In the genomic region with DNA sequence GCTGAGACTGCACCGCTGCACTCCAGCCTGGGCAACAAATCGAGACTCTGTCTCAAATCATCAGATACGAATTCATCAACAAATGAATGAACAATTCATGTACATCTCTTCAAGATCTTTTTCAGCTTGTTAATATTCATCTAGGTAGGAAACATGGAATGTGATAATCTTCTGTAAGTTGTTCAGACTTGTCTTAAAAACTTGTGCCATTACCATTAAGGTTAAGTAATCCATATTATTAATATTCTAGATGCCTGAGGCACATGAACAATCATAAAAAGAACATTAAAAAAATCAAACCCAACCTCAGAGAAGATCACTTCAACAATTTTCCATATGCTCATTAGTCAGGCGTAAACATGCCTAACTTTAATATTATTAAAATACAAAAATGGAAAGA, we compare ENCODE assay signal across 25 cellular contexts. TPM values are rescaled to one million over a fixed set of nuclear protein-coding genes. Genes with fewer than 3 reads are reported as not detected.
A peak's percentile ranks its signal among the peaks of the same experiment; 100 is the strongest.
DNase-seq lines count a peak whose midpoint lies in the region; ATAC-seq, FAIRE-seq and TF ChIP-seq lines count a peak whose summit lies in the region.
"Had no signal": no experiment of that assay in that cellular context is flagged by ENCODE, and none has a peak within 500 bp of the region (broad histone marks: within the 10 kb centered on the region; RNA-seq: fewer than 3 reads in every experiment).

No MANE protein-coding gene starts in this region.

- peak overlapping the region; percentile 36 for H3K27ac Mint-ChIP-seq in activated T-cell treated with anti-CD3 and anti-CD28 coated beads, Interleukin-2, amount 50 U/mL, for 72 hours

- dilution Hi-C loops in IMR-90 (cut with HindIII; ENCODE audit: low sequenced_read_pairs, unreplicated experiment) (no loop called here), mammary epithelial cell (cut with HindIII; ENCODE audit: low sequenced_read_pairs) (no loop called here), keratinocyte (cut with MboI; ENCODE audit: extremely low pct_ligation_motif_present, low sequenced_read_pairs) (no loop called here)

- no peaks in the 10 kb centered on the region for H3K27me3 Mint-ChIP-seq in activated T-cell treated with anti-CD3 and anti-CD28 coated beads, Interleukin-2, amount 50 U/mL, for 72 hours (ENCODE audit: low read depth)
- no peaks in the 10 kb centered on the region for H3K27me3 Mint-ChIP-seq in activated T-cell treated with anti-CD3 and anti-CD28 coated beads, Interleukin-2, amount 50 U/mL, for 4 hours (ENCODE audit: low read depth)
- H3K27me3 Mint-ChIP-seq: CD4-positive, CD25-positive, alpha-beta regulatory T cell had no signal

- H3K9ac ChIP-seq in IMR-90 (ENCODE audit: low read depth, low read length) (no peak overlapping the region), mammary epithelial cell (ENCODE audit: insufficient read depth, low read length) (no peak overlapping the region), keratinocyte (ENCODE audit: control insufficient read depth, extremely low read depth, insufficient read depth, low read length) (peak overlapping the region; percentile 12)
- H3K9ac ChIP-seq: BLaER1 had no signal

- H2BK20ac ChIP-seq in IMR-90 (ENCODE audit: low read depth, low read length) = no peak overlapping the region

- in situ Hi-C loops in IMR-90 (cut with MboI; ENCODE audit: low sequenced_read_pairs) (no loop called here), mammary epithelial cell (cut with MboI; ENCODE audit: low sequenced_read_pairs in 2 of 2) (no loop called here)

- peaks cover 16% of the 10 kb centered on the region for H3K36me3 ChIP-seq in IMR-90 (ENCODE audit: control insufficient read depth, insufficient read depth, low read length)
- H3K36me3 ChIP-seq in mammary epithelial cell (ENCODE audit: insufficient read depth, low read length) = peaks cover 9% of the 10 kb centered on the region
- H3K36me3 ChIP-seq in keratinocyte (ENCODE audit: control insufficient read depth in 2 of 2, extremely low read depth in 1 of 2, insufficient read depth in 2 of 2, low read length in 2 of 2) = peaks cover 0 to 2% of the 10 kb centered on the region in 2 experiments
- H3K36me3 ChIP-seq in mucosa of descending colon (ENCODE audit: low read depth) = no peaks in the 10 kb centered on the region

- no peak overlapping the region for H3K4ac ChIP-seq in IMR-90 (ENCODE audit: low read depth, low read length)

- TF ChIP-seq CTCF in IMR-90 (conservative IDR thresholded peaks at IDR 0.05; ENCODE audit: low read depth, low read length) = no peak
- TF ChIP-seq CTCF in mammary epithelial cell (conservative IDR thresholded peaks at IDR 0.05 in 1 of 2, IDR thresholded peaks at IDR 0.05 in 1 of 2; ENCODE audit: extremely low read depth in 1 of 2, insufficient read depth in 1 of 2, low read depth in 1 of 2, low read length in 2 of 2) = no peak
- TF ChIP-seq CTCF in keratinocyte (optimal IDR thresholded peaks at IDR 0.05 in 1 of 3, IDR thresholded peaks at IDR 0.05 in 1 of 3, conservative IDR thresholded peaks at IDR 0.05 in 1 of 3; ENCODE audit: extremely low read depth in 1 of 3, insufficient read depth in 2 of 3, low read length in 3 of 3) = no peak
- TF ChIP-seq CTCF in mucosa of descending colon (IDR thresholded peaks at IDR 0.05) = no peak

- no peak overlapping the region for H3K27ac ChIP-seq in IMR-90 (ENCODE audit: insufficient read depth, low read length)
- no peak overlapping the region for H3K27ac ChIP-seq in mammary epithelial cell (ENCODE audit: insufficient read depth, low read depth, low read length)
- H3K27ac ChIP-seq in keratinocyte (ENCODE audit: control insufficient read depth, insufficient read depth, low read length) = peak overlapping the region; percentile 61
- no peak overlapping the region for H3K27ac ChIP-seq in right cardiac atrium (ENCODE audit: low read length)
- H3K27ac ChIP-seq: BLaER1 had no signal

- H2BK15ac ChIP-seq in IMR-90 (ENCODE audit: low read depth, low read length) = no peak overlapping the region

- H3K9me1 ChIP-seq in IMR-90 (ENCODE audit: insufficient read depth, low read length) (peaks cover 30% of the 10 kb centered on the region), keratinocyte (ENCODE audit: control insufficient read depth, extremely low read depth, insufficient read depth, low read length) (no peaks in the 10 kb centered on the region)

- no peak overlapping the region for H3K56ac ChIP-seq in IMR-90 (ENCODE audit: extremely low read depth, insufficient read depth, low read length)

- BruUV-seq in IMR-90 (replicated peaks; lab: Mats Ljungman, UMichigan) (no TSS peak), mammary epithelial cell (replicated peaks; lab: Mats Ljungman, UMichigan) (no TSS peak)

- DNase-seq in activated T-cell treated with anti-CD3 and anti-CD28 coated beads, Interleukin-2, amount 50 U/mL, for 72 hours = no peak
- no peak for DNase-seq in activated T-cell treated with anti-CD3 and anti-CD28 coated beads, Interleukin-2, amount 50 U/mL, for 4 hours
- DNase-seq in IMR-90 = no peak
- peak; percentile 24 for DNase-seq in mammary epithelial cell
- no peak for DNase-seq in keratinocyte (ENCODE audit: low read depth, low spot score)
- DNase-seq in right cardiac atrium = no peak
- DNase-seq in mucosa of descending colon = no peak
- DNase-seq: CD4-positive, CD25-positive, alpha-beta regulatory T cell; DMS153; Karpas-422; NCI-H1092 treated with DMSO at 0.1 percent for 48 hours; NCI-H1436; NCI-H187; NCI-H2081 treated with DMSO at 0.1 percent for 48 hours; NCI-H2171; NCI-H226; NCI-H510A; NCI-H69; RPMI8226; SHP77 treated with DMSO at 0.1 percent for 48 hours had no signal

- H3K4me2 ChIP-seq in IMR-90 (ENCODE audit: low read depth, low read length) (no peak overlapping the region; the same call in 1 of the 2 replicates), mammary epithelial cell (ENCODE audit: insufficient read depth, low read depth, low read length) (peak overlapping the region; percentile 22), keratinocyte (ENCODE audit: control insufficient read depth, extremely low read depth, insufficient read depth, low read depth, low read length) (peak overlapping the region; percentile 90)
- H3K4me2 ChIP-seq: BLaER1 had no signal

- CTCF ChIA-PET in IMR-90 (lab: Yijun Ruan, JAX) = interaction anchor here (1.0 to 2.0 kb wide), 2 partner anchors 16 to 37 kb away, joined by 4 to 6 read pairs; a partner anchor contains a TSS
- CTCF ChIA-PET in mammary epithelial cell (lab: Charles Lee; ENCODE audit: low non-redundant PET) = interaction anchor here (0.5 kb wide), 1 partner anchor 30 kb away, joined by 5 read pairs; no protein-coding TSS in a partner anchor

- H3K9me3 ChIP-seq in IMR-90 (ENCODE audit: control insufficient read depth, insufficient read depth, low read length) = no peaks in the 10 kb centered on the region
- no peaks in the 10 kb centered on the region for H3K9me3 ChIP-seq in mammary epithelial cell (replicated peaks; ENCODE audit: insufficient read depth, low read length)
- no peaks in the 10 kb centered on the region for H3K9me3 ChIP-seq in keratinocyte (ENCODE audit: control insufficient read depth, low read depth, low read length)
- no peaks in the 10 kb centered on the region for H3K9me3 ChIP-seq in right cardiac atrium (ENCODE audit: control insufficient read depth, low read length)
- H3K9me3 ChIP-seq in mucosa of descending colon = no peaks in the 10 kb centered on the region

- H2AFZ ChIP-seq in IMR-90 (replicated peaks; ENCODE audit: low read length, poor library complexity) = no peak overlapping the region
- no peak overlapping the region for H2AFZ ChIP-seq in mammary epithelial cell (ENCODE audit: low read depth, low read length)
- H2AFZ ChIP-seq in keratinocyte (ENCODE audit: control insufficient read depth, low read length) = no peak overlapping the region

- no peak for TF ChIP-seq POLR2A in IMR-90 (IDR thresholded peaks at IDR 0.05; ENCODE audit: low read depth, low read length)

- H3K36me3 Mint-ChIP-seq in activated T-cell treated with anti-CD3 and anti-CD28 coated beads, Interleukin-2, amount 50 U/mL, for 72 hours (ENCODE audit: insufficient read depth in 2 of 2) = peaks cover 0 to 5% of the 10 kb centered on the region in 2 donors
- peaks cover 35% of the 10 kb centered on the region for H3K36me3 Mint-ChIP-seq in activated T-cell treated with anti-CD3 and anti-CD28 coated beads, Interleukin-2, amount 50 U/mL, for 4 hours (ENCODE audit: insufficient read depth)

- H3K4me1 ChIP-seq in IMR-90 (ENCODE audit: control insufficient read depth, insufficient read depth, low read length) (peaks cover 17% of the 10 kb centered on the region), mammary epithelial cell (ENCODE audit: insufficient read depth, low read length) (peaks cover 20% of the 10 kb centered on the region), keratinocyte (ENCODE audit: control insufficient read depth, extremely low read depth, insufficient read depth, low read length) (peaks cover 61% of the 10 kb centered on the region), right cardiac atrium (ENCODE audit: control insufficient read depth, insufficient read depth, low read length) (peaks cover 4% of the 10 kb centered on the region), mucosa of descending colon (ENCODE audit: low read depth) (no peaks in the 10 kb centered on the region)

- no CpG with 5 or more reads among the region's 4 CpGs for WGBS in IMR-90 (ENCODE audit: extremely low coverage in 2 of 2, insufficient read length in 1 of 2), 2 experiments
- 25% methylated on average over 4 of the region's 4 CpGs for whole genome bisulfite sequencing in mammary epithelial cell (ENCODE audit: low coverage, missing lambda C conversion rate)
- whole genome bisulfite sequencing in right cardiac atrium = 97% methylated on average over 4 of the region's 4 CpGs

- H3K79me2 ChIP-seq in mammary epithelial cell (ENCODE audit: insufficient read depth, low read length) (peaks cover 98% of the 10 kb centered on the region), keratinocyte (ENCODE audit: control insufficient read depth, insufficient read depth, low read length) (peaks cover 93% of the 10 kb centered on the region)

- no peak overlapping the region for H2AK5ac ChIP-seq in IMR-90 (ENCODE audit: low read depth, low read length)

- no peak for FAIRE-seq in keratinocyte (lab: Jason Lieb, UNC)
- FAIRE-seq: GM18507, H1 had no signal

- ATAC-seq in activated T-cell treated with anti-CD3 and anti-CD28 coated beads, Interleukin-2, amount 50 U/mL, for 72 hours (replicated peaks in 1 of 2) = no peak
- no peak for ATAC-seq in activated T-cell treated with anti-CD3 and anti-CD28 coated beads, Interleukin-2, amount 50 U/mL, for 4 hours
- no peak for ATAC-seq in IMR-90 (ENCODE audit: low read depth)
- no peak for ATAC-seq in right cardiac atrium
- no peak for ATAC-seq in mucosa of descending colon
- no peak for ATAC-seq in GM18498 (IDR thresholded peaks at IDR 0.05; ENCODE audit: unreplicated experiment)
- ATAC-seq: HCT116 had no signal

- no peak overlapping the region for H2AK9ac ChIP-seq in IMR-90 (replicated peaks; ENCODE audit: low read depth, low read length, poor library complexity)

- POLR2A ChIA-PET in IMR-90 (lab: Charles Lee; ENCODE audit: unreplicated experiment) = no interaction called here

- H4K20me1 ChIP-seq in IMR-90 (ENCODE audit: insufficient read depth, low read length) (peaks cover 87% of the 10 kb centered on the region), mammary epithelial cell (ENCODE audit: insufficient read depth, low read length) (peaks cover 2% of the 10 kb centered on the region), keratinocyte (ENCODE audit: control insufficient read depth, extremely low read depth, insufficient read depth, low read length) (peaks cover 3% of the 10 kb centered on the region)

- H3K79me1 ChIP-seq in IMR-90 (ENCODE audit: low read depth in 1 of 2, low read length in 2 of 2) = peaks cover 3 to 71% of the 10 kb centered on the region in 2 experiments; a peak in 2 of 4 replicates

- H3K18ac ChIP-seq in IMR-90 (ENCODE audit: low read depth, low read length) = no peak overlapping the region

- H3K14ac ChIP-seq in IMR-90 (replicated peaks; ENCODE audit: low read depth, low read length) = no peak overlapping the region

- H3K4me3 Mint-ChIP-seq in activated T-cell treated with anti-CD3 and anti-CD28 coated beads, Interleukin-2, amount 50 U/mL, for 72 hours = no peak overlapping the region
- H3K4me3 Mint-ChIP-seq in activated T-cell treated with anti-CD3 and anti-CD28 coated beads, Interleukin-2, amount 50 U/mL, for 4 hours = no peak overlapping the region
- H3K4me3 Mint-ChIP-seq: CD4-positive, CD25-positive, alpha-beta regulatory T cell had no signal

- H3K4me3 ChIP-seq in IMR-90 (ENCODE audit: insufficient read depth, low read depth, low read length) (no peak overlapping the region), mammary epithelial cell (replicated peaks in 1 of 3; ENCODE audit: insufficient read depth in 1 of 3, low read depth in 2 of 3, low read length in 3 of 3) (no peak overlapping the region), keratinocyte (ENCODE audit: control insufficient read depth in 2 of 3, extremely low read depth in 1 of 3, insufficient read depth in 2 of 3, low read depth in 1 of 3, low read length in 3 of 3) (peak overlapping the region in 1 of 3 experiments; percentile 13), right cardiac atrium (ENCODE audit: low read length) (no peak overlapping the region), mucosa of descending colon (no peak overlapping the region)
- H3K4me3 ChIP-seq: BLaER1 had no signal

- peaks cover 51% of the 10 kb centered on the region for H3K4me1 Mint-ChIP-seq in activated T-cell treated with anti-CD3 and anti-CD28 coated beads, Interleukin-2, amount 50 U/mL, for 72 hours (ENCODE audit: low read depth)
- H3K4me1 Mint-ChIP-seq in activated T-cell treated with anti-CD3 and anti-CD28 coated beads, Interleukin-2, amount 50 U/mL, for 4 hours (ENCODE audit: low read depth) = peaks cover 77% of the 10 kb centered on the region

- no peaks in the 10 kb centered on the region for H3K9me3 Mint-ChIP-seq in activated T-cell treated with anti-CD3 and anti-CD28 coated beads, Interleukin-2, amount 50 U/mL, for 72 hours
- no peaks in the 10 kb centered on the region for H3K9me3 Mint-ChIP-seq in activated T-cell treated with anti-CD3 and anti-CD28 coated beads, Interleukin-2, amount 50 U/mL, for 4 hours
- H3K9me3 Mint-ChIP-seq: CD4-positive, CD25-positive, alpha-beta regulatory T cell had no signal

- H4K91ac ChIP-seq in IMR-90 (ENCODE audit: insufficient read depth, low read depth, low read length) = no peak overlapping the region

- intact Hi-C loops in IMR-90 (cut with micrococcal nuclease) (no loop called here), mammary epithelial cell (cut with micrococcal nuclease) (loop anchor here (5.0 kb wide), 1 partner anchor 37 kb away; a partner anchor contains a TSS), right cardiac atrium (cut with DNase I) (no loop called here), mucosa of descending colon (cut with DNase I, micrococcal nuclease) (no loop called here)

- H2BK5ac ChIP-seq in IMR-90 (ENCODE audit: low read depth, low read length, poor library complexity, severe bottlenecking) = peak overlapping the region; percentile 15

- TF ChIP-seq RAD21 in IMR-90 (IDR thresholded peaks at IDR 0.05; ENCODE audit: low read length) = no peak

- no peak overlapping the region for H4K5ac ChIP-seq in IMR-90 (ENCODE audit: low read depth, low read length)

- no peak overlapping the region for H3K23ac ChIP-seq in IMR-90 (ENCODE audit: low read depth, low read length)

- H2BK120ac ChIP-seq in IMR-90 (ENCODE audit: low read depth, low read length) = no peak overlapping the region

- no peaks in the 10 kb centered on the region for H3K27me3 ChIP-seq in IMR-90 (ENCODE audit: control insufficient read depth, insufficient read depth, low read length)
- H3K27me3 ChIP-seq in mammary epithelial cell (ENCODE audit: insufficient read depth, low read length) = no peaks in the 10 kb centered on the region
- no peaks in the 10 kb centered on the region for H3K27me3 ChIP-seq in keratinocyte (ENCODE audit: control insufficient read depth, extremely low read depth, insufficient read depth, low read length)
- H3K27me3 ChIP-seq in right cardiac atrium (ENCODE audit: control insufficient read depth, insufficient read depth) = no peaks in the 10 kb centered on the region
- H3K27me3 ChIP-seq: BLaER1 had no signal

- H4K8ac ChIP-seq in IMR-90 (ENCODE audit: low read depth in 2 of 2, low read length in 2 of 2) = no peak overlapping the region

RNA-seq across cellular contexts. Expression of a gene that starts 36.2 kb away (rescaled TPM):
- 10 to 100 TPM; 26.4 to 31.1 TPM for total RNA-seq in activated T-cell treated with anti-CD3 and anti-CD28 coated beads, Interleukin-2, amount 50 U/mL, for 72 hours
- 10 to 100 TPM; 79.7 to 94.4 (median 88.0) TPM for total RNA-seq in activated T-cell treated with anti-CD3 and anti-CD28 coated beads, Interleukin-2, amount 50 U/mL, for 4 hours
- total RNA-seq in IMR-90 (2012; rRNA removed) = 53.2 and 55.3 TPM in 2 replicates
- 40.5 and 40.9 TPM in 2 replicates for polyA plus RNA-seq in IMR-90 (2012; rRNA removed)
- polyA plus RNA-seq in IMR-90 (2012; cell fraction: cytosol; rRNA removed) = 12.6 and 25.0 TPM in 2 replicates
- polyA plus RNA-seq in IMR-90 (2012; cell fraction: nucleus; rRNA removed; ENCODE audit: low replicate concordance) = 7.3 and 45.0 TPM in 2 replicates
- total RNA-seq in mammary epithelial cell = 10 to 100 TPM; 37.9 to 40.2 TPM
- polyA plus RNA-seq in mammary epithelial cell = 30.2 TPM
- 83.7 TPM for polyA minus RNA-seq in mammary epithelial cell
- polyA plus RNA-seq in keratinocyte = 18.1 to 28.3 TPM (median 27.0 TPM) in 3 replicates
- 5.1 TPM for polyA plus RNA-seq in keratinocyte (2011; ENCODE audit: low read depth)
- 15.2 and 20.9 TPM in 2 replicates for polyA plus RNA-seq in keratinocyte (2011; cell fraction: cytosol; rRNA removed)
- polyA plus RNA-seq in keratinocyte (2011; cell fraction: nucleus; rRNA removed) = 33.3 and 36.1 TPM in 2 replicates
- 7.2 and 21.3 TPM in 2 replicates for polyA plus RNA-seq in keratinocyte (2012; ENCODE audit: low replicate concordance)
- 19.8 to 29.4 TPM (median 20.2 TPM) in 3 replicates for polyA minus RNA-seq in keratinocyte
- polyA minus RNA-seq in keratinocyte (2011; cell fraction: cytosol; rRNA and poly(A)+ RNA removed) = 16.7 TPM
- polyA minus RNA-seq in keratinocyte (2011; cell fraction: nucleus; rRNA and poly(A)+ RNA removed) = 24.5 and 51.2 TPM in 2 replicates
- 10 to 100 TPM; 24.5 to 44.7 (median 28.9) TPM for total RNA-seq in right cardiac atrium
- 11.9 TPM for polyA plus RNA-seq in right cardiac atrium
- 10 to 100 TPM in 2 of 3 donors, 1 to 10 TPM in 1; 7.7 to 15.5 (median 12.6) TPM for total RNA-seq in mucosa of descending colon
